ENCODE assay signal across 1 cellular context in genomic region chr15:68640791-68641331, GRCh38.
TF ChIP-seq lines count a peak whose summit lies in the region.

No MANE protein-coding gene starts in this region.

TF ChIP-seq in HepG2, 621 proteins besides CTCF, POLR2A, EP300 and RAD21 (continued from another document):
- TF ChIP-seq ZNF276 (CRISPR knock-in tag; IDR thresholded peaks at IDR 0.05; ENCODE audit: low read depth), result no peak
- no peak for TF ChIP-seq IRX3 (CRISPR knock-in tag; IDR thresholded peaks at IDR 0.05; ENCODE audit: borderline replicate concordance, low read depth)
